Comparison of ENCODE assay signal across 1 cellular context in genomic region chr12:124900345-124900795, GRCh38.
TF ChIP-seq lines count a peak whose summit lies in the region.
"Not testable (repeated sequence)": the region's sequence is repeated elsewhere in the genome, so short reads cannot be mapped to it uniquely, and the experiment has no call there.

No MANE protein-coding gene starts in this region.

TF ChIP-seq in HepG2, 621 proteins besides CTCF, POLR2A, EP300 and RAD21 (continues in another document):
- TF ChIP-seq HNF4G (IDR thresholded peaks at IDR 0.05; ENCODE audit: borderline replicate concordance, low read depth, low read length) (peak; percentile 98), HNF4G (CRISPR knock-in tag; IDR thresholded peaks at IDR 0.05; ENCODE audit: borderline replicate concordance, low read depth) (peak; percentile 89), ARID3A (IDR thresholded peaks at IDR 0.05; ENCODE audit: low read depth, low read length) (peak; percentile 77; the same call in 1 of the 2 replicates), ZNF12 (CRISPR knock-in tag; IDR thresholded peaks at IDR 0.05) (peak; percentile 33; the same call in 1 of the 2 replicates), ETV5 (CRISPR knock-in tag; IDR thresholded peaks at IDR 0.05; ENCODE audit: borderline replicate concordance) (peak; percentile 75; the same call in 1 of the 2 replicates), THAP11 (CRISPR knock-in tag; IDR thresholded peaks at IDR 0.05) (peak; percentile 61), TGIF2 (CRISPR knock-in tag; IDR thresholded peaks at IDR 0.05) (0 out of 2 replicates have a peak, but pooled peaks have one; percentile 48), POLR2AphosphoS5 (IDR thresholded peaks at IDR 0.05; ENCODE audit: low read depth, low read length) (peak; percentile 47; the same call in 1 of the 2 replicates), HOXA5 (CRISPR knock-in tag; IDR thresholded peaks at IDR 0.05) (peak; percentile 62; the same call in 1 of the 2 replicates), HMG20A (CRISPR knock-in tag; IDR thresholded peaks at IDR 0.05; ENCODE audit: borderline replicate concordance) (peak; percentile 79), ZNF24 (IDR thresholded peaks at IDR 0.05) (0 out of 2 replicates have a peak, but pooled peaks have one; percentile 26), NR2C2 (CRISPR knock-in tag; IDR thresholded peaks at IDR 0.05; ENCODE audit: borderline replicate concordance) (peak; percentile 59), HMGXB3 (CRISPR knock-in tag; IDR thresholded peaks at IDR 0.05; ENCODE audit: borderline replicate concordance) (peak; percentile 42; the same call in 1 of the 2 replicates), NFIC (IDR thresholded peaks at IDR 0.05; ENCODE audit: low read length) (peak; percentile 24; the same call in 1 of the 2 replicates), ZNF264 (CRISPR knock-in tag; IDR thresholded peaks at IDR 0.05) (peak; percentile 90), FOXK2 (IDR thresholded peaks at IDR 0.05) (peak; percentile 57; the same call in 1 of the 2 replicates), HDAC1 (CRISPR knock-in tag; IDR thresholded peaks at IDR 0.05) (peak; percentile 83), PPARG (CRISPR knock-in tag; conservative IDR thresholded peaks at IDR 0.05) (peak; percentile 88), LCORL (CRISPR knock-in tag; IDR thresholded peaks at IDR 0.05) (peak; percentile 31; the same call in 1 of the 2 replicates), KDM6A (CRISPR knock-in tag; IDR thresholded peaks at IDR 0.05; ENCODE audit: low read depth) (peak; percentile 99), ZFP1 (CRISPR knock-in tag; IDR thresholded peaks at IDR 0.05) (peak; percentile 54; the same call in 1 of the 2 replicates), KAT8 (CRISPR knock-in tag; IDR thresholded peaks at IDR 0.05) (peak; percentile 63), SP5 (CRISPR knock-in tag; IDR thresholded peaks at IDR 0.05; ENCODE audit: borderline replicate concordance, low read depth) (0 out of 2 replicates have a peak, but pooled peaks have one; percentile 42), KLF12 (CRISPR knock-in tag; IDR thresholded peaks at IDR 0.05; ENCODE audit: borderline replicate concordance) (0 out of 2 replicates have a peak, but pooled peaks have one; percentile 50), DPF2 (CRISPR knock-in tag; IDR thresholded peaks at IDR 0.05; ENCODE audit: borderline replicate concordance, low read depth) (peak; percentile 84), SKIL (CRISPR knock-in tag; IDR thresholded peaks at IDR 0.05; ENCODE audit: borderline replicate concordance) (peak; percentile 41; the same call in 1 of the 2 replicates), ADNP (CRISPR knock-in tag; IDR thresholded peaks at IDR 0.05) (peak; percentile 71), GATAD2A (CRISPR knock-in tag; IDR thresholded peaks at IDR 0.05) (peak; percentile 95), IRF2 (CRISPR knock-in tag; IDR thresholded peaks at IDR 0.05) (peak; percentile 64), FOXA1 (CRISPR knock-in tag; IDR thresholded peaks at IDR 0.05) (peak; percentile 67; the same call in 1 of the 2 replicates), HNF4A (CRISPR knock-in tag; IDR thresholded peaks at IDR 0.05) (peak; percentile 98), GMEB1 (CRISPR knock-in tag; IDR thresholded peaks at IDR 0.05; ENCODE audit: borderline replicate concordance) (0 out of 2 replicates have a peak, but pooled peaks have one; percentile 20), UBTF (CRISPR knock-in tag; IDR thresholded peaks at IDR 0.05) (0 out of 2 replicates have a peak, but pooled peaks have one; percentile 28), YEATS2 (CRISPR knock-in tag; IDR thresholded peaks at IDR 0.05; ENCODE audit: borderline replicate concordance) (0 out of 2 replicates have a peak, but pooled peaks have one; percentile 20)
- TF ChIP-seq LCORL, FOXA1 (IDR thresholded peaks at IDR 0.05): not testable (repeated sequence)
- TF ChIP-seq, protein P1, sequence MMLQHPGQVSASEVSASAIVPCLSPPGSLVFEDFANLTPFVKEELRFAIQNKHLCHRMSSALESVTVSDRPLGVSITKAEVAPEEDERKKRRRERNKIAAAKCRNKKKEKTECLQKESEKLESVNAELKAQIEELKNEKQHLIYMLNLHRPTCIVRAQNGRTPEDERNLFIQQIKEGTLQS (CRISPR knock-in tag; IDR thresholded peaks at IDR 0.05) = peak; percentile 93
- TF ChIP-seq, protein P2, sequence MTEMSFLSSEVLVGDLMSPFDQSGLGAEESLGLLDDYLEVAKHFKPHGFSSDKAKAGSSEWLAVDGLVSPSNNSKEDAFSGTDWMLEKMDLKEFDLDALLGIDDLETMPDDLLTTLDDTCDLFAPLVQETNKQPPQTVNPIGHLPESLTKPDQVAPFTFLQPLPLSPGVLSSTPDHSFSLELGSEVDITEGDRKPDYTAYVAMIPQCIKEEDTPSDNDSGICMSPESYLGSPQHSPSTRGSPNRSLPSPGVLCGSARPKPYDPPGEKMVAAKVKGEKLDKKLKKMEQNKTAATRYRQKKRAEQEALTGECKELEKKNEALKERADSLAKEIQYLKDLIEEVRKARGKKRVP (CRISPR knock-in tag; IDR thresholded peaks at IDR 0.05) = peak in 1 of 2 experiments; percentile 90; a peak in 2 of 4 replicates
- TF ChIP-seq, protein P3, sequence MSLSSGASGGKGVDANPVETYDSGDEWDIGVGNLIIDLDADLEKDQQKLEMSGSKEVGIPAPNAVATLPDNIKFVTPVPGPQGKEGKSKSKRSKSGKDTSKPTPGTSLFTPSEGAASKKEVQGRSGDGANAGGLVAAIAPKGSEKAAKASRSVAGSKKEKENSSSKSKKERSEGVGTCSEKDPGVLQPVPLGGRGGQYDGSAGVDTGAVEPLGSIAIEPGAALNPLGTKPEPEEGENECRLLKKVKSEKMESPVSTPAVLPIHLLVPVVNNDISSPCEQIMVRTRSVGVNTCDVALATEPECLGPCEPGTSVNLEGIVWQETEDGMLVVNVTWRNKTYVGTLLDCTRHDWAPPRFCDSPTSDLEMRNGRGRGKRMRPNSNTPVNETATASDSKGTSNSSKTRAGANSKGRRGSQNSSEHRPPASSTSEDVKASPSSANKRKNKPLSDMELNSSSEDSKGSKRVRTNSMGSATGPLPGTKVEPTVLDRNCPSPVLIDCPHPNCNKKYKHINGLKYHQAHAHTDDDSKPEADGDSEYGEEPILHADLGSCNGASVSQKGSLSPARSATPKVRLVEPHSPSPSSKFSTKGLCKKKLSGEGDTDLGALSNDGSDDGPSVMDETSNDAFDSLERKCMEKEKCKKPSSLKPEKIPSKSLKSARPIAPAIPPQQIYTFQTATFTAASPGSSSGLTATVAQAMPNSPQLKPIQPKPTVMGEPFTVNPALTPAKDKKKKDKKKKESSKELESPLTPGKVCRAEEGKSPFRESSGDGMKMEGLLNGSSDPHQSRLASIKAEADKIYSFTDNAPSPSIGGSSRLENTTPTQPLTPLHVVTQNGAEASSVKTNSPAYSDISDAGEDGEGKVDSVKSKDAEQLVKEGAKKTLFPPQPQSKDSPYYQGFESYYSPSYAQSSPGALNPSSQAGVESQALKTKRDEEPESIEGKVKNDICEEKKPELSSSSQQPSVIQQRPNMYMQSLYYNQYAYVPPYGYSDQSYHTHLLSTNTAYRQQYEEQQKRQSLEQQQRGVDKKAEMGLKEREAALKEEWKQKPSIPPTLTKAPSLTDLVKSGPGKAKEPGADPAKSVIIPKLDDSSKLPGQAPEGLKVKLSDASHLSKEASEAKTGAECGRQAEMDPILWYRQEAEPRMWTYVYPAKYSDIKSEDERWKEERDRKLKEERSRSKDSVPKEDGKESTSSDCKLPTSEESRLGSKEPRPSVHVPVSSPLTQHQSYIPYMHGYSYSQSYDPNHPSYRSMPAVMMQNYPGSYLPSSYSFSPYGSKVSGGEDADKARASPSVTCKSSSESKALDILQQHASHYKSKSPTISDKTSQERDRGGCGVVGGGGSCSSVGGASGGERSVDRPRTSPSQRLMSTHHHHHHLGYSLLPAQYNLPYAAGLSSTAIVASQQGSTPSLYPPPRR (CRISPR knock-in tag; IDR thresholded peaks at IDR 0.05; ENCODE audit: borderline replicate concordance) = peak; percentile 65; the same call in 1 of the 2 replicates
